ENCODE assay signal across 1 cellular context in the genomic region with DNA sequence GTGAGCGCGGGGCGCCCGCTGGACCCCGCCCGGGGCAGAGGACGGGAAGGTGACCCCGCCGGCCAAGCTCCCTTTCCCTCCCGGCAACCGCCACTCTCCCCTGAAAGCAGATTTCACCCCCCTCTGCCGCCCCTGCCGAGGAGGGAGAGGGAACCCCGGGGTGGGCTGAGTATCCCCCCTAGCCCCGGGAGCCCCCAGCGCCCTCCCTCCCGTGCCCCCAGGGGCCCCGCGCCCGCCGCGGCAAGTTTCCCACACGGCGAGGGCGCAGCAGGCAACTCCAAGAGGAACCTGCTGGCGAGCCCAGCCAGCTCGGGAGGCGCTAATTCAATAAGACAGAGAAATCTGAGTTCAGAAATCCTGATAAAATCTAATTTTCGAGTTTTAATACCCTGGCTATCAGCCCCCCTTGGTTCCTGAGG.
TF ChIP-seq lines count a peak whose summit lies in the region.

No MANE protein-coding gene starts in this region.

TF ChIP-seq in GM23338, 12 proteins besides CTCF, POLR2A, EP300 and RAD21 (continued from another document):
- TF ChIP-seq, protein P1, sequence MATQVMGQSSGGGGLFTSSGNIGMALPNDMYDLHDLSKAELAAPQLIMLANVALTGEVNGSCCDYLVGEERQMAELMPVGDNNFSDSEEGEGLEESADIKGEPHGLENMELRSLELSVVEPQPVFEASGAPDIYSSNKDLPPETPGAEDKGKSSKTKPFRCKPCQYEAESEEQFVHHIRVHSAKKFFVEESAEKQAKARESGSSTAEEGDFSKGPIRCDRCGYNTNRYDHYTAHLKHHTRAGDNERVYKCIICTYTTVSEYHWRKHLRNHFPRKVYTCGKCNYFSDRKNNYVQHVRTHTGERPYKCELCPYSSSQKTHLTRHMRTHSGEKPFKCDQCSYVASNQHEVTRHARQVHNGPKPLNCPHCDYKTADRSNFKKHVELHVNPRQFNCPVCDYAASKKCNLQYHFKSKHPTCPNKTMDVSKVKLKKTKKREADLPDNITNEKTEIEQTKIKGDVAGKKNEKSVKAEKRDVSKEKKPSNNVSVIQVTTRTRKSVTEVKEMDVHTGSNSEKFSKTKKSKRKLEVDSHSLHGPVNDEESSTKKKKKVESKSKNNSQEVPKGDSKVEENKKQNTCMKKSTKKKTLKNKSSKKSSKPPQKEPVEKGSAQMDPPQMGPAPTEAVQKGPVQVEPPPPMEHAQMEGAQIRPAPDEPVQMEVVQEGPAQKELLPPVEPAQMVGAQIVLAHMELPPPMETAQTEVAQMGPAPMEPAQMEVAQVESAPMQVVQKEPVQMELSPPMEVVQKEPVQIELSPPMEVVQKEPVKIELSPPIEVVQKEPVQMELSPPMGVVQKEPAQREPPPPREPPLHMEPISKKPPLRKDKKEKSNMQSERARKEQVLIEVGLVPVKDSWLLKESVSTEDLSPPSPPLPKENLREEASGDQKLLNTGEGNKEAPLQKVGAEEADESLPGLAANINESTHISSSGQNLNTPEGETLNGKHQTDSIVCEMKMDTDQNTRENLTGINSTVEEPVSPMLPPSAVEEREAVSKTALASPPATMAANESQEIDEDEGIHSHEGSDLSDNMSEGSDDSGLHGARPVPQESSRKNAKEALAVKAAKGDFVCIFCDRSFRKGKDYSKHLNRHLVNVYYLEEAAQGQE (IDR thresholded peaks at IDR 0.05; ENCODE audit: unreplicated experiment) = no peak
- TF ChIP-seq JUNB (IDR thresholded peaks at IDR 0.05; ENCODE audit: unreplicated experiment) (no peak), POLR2AphosphoS5 (IDR thresholded peaks at IDR 0.05; ENCODE audit: low read depth) (no peak), ZNF114 (CRISPR knock-in tag; IDR thresholded peaks at IDR 0.05) (no peak), EZH2 (IDR thresholded peaks at IDR 0.05; ENCODE audit: low read depth, unreplicated experiment) (no peak)
- TF ChIP-seq, protein P2, sequence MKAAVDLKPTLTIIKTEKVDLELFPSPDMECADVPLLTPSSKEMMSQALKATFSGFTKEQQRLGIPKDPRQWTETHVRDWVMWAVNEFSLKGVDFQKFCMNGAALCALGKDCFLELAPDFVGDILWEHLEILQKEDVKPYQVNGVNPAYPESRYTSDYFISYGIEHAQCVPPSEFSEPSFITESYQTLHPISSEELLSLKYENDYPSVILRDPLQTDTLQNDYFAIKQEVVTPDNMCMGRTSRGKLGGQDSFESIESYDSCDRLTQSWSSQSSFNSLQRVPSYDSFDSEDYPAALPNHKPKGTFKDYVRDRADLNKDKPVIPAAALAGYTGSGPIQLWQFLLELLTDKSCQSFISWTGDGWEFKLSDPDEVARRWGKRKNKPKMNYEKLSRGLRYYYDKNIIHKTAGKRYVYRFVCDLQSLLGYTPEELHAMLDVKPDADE (IDR thresholded peaks at IDR 0.05) = no peak
